30 cellular contexts compared by ENCODE assay signal in genomic region chr19:30111051-30111450, GRCh38.
"Had no signal": no experiment of that assay in that cellular context is flagged by ENCODE, and none has a peak within 500 bp of the region (broad histone marks: within the 10 kb centered on the region; RNA-seq: fewer than 3 reads in every experiment).

No MANE protein-coding gene starts in this region.

- DNase-seq: activated CD4-positive, alpha-beta memory T cell treated with anti-CD3 and anti-CD28 coated beads, Interleukin-2, amount 10 ng/mL, durations not matched to agents 7 days and 5 days; activated CD4-positive, alpha-beta T cell treated with anti-CD3 and anti-CD28 coated beads for 36 hours; activated CD4-positive, alpha-beta T cell treated with anti-CD3 and anti-CD28 coated beads, Interleukin-2, amount 50 U/mL, for 1 hour; activated gamma-delta T cell; activated naive CD4-positive, alpha-beta T cell treated with anti-CD3 and anti-CD28 coated beads for 36 hours; activated T-cell treated with anti-CD3 and anti-CD28 coated beads for 4 hours; activated T-cell treated with anti-CD3 and anti-CD28 coated beads, Interleukin-2, amount 50 U/mL, for 48 hours; amygdala; brain microvascular endothelial cell; cerebellar nuclear complex; NCI-H1092; NCI-H1417; NCI-H2029; NCI-H2107; NCI-H2171 treated with DMSO at 0.1 percent for 48 hours; NCI-H226; NCI-H526 treated with DMSO at 0.1 percent for 48 hours; NCI-H82; OCI-M1; Right ventricle myocardium superior; SJCRH30; T-cell; T-helper 2 cell; WERI-Rb-1 had no signal

- H3K27me3 Mint-ChIP-seq: activated CD4-positive, alpha-beta memory T cell treated with anti-CD3 and anti-CD28 coated beads, Interleukin-2, amount 10 ng/mL, durations not matched to agents 7 days and 5 days had no signal

- ATAC-seq: activated CD4-positive, alpha-beta T cell treated with anti-CD3 and anti-CD28 coated beads for 36 hours; activated T-helper 17 cell treated with anti-CD3 and anti-CD28 coated beads, Interleukin-2, amount 50 U/mL, for 72 hours; Panc1; T-cell had no signal

- H3K4me3 ChIP-seq: SJCRH30 had no signal

- H3K9me3 ChIP-seq: SJCRH30 had no signal

- H3K27ac Mint-ChIP-seq: activated CD4-positive, alpha-beta memory T cell treated with anti-CD3 and anti-CD28 coated beads, Interleukin-2, amount 10 ng/mL, durations not matched to agents 7 days and 5 days; activated CD4-positive, alpha-beta T cell treated with anti-CD3 and anti-CD28 coated beads for 36 hours; activated naive CD4-positive, alpha-beta T cell treated with anti-CD3 and anti-CD28 coated beads for 36 hours; activated naive CD8-positive, alpha-beta T cell; activated T-helper 17 cell treated with anti-CD3 and anti-CD28 coated beads, Interleukin-2, amount 50 U/mL, for 72 hours; T-cell had no signal

- H3K9me3 Mint-ChIP-seq: activated CD4-positive, alpha-beta memory T cell treated with anti-CD3 and anti-CD28 coated beads, Interleukin-2, amount 10 ng/mL, durations not matched to agents 7 days and 5 days; activated naive CD4-positive, alpha-beta T cell treated with anti-CD3 and anti-CD28 coated beads for 36 hours; activated T-helper 17 cell treated with anti-CD3 and anti-CD28 coated beads, Interleukin-2, amount 50 U/mL, for 72 hours; T-cell had no signal

- H3K4me1 Mint-ChIP-seq: activated CD4-positive, alpha-beta memory T cell treated with anti-CD3 and anti-CD28 coated beads, Interleukin-2, amount 10 ng/mL, durations not matched to agents 7 days and 5 days; activated CD4-positive, alpha-beta T cell treated with anti-CD3 and anti-CD28 coated beads for 36 hours; activated T-helper 17 cell treated with anti-CD3 and anti-CD28 coated beads, Interleukin-2, amount 50 U/mL, for 72 hours; T-cell had no signal

- FAIRE-seq: astrocyte, colon had no signal

- H3K27ac ChIP-seq: brain microvascular endothelial cell, RWPE1, SJCRH30, WERI-Rb-1 had no signal

- H3K36me3 Mint-ChIP-seq: activated naive CD8-positive, alpha-beta T cell; T-cell had no signal

- H3K4me1 ChIP-seq: SJCRH30 had no signal

- H3K27me3 ChIP-seq: brain microvascular endothelial cell had no signal

- H3K36me3 ChIP-seq: brain microvascular endothelial cell, SJCRH30, WERI-Rb-1 had no signal

- H3K4me3 Mint-ChIP-seq: activated CD4-positive, alpha-beta memory T cell treated with anti-CD3 and anti-CD28 coated beads, Interleukin-2, amount 10 ng/mL, durations not matched to agents 7 days and 5 days; activated CD4-positive, alpha-beta T cell treated with anti-CD3 and anti-CD28 coated beads for 36 hours; activated naive CD4-positive, alpha-beta T cell treated with anti-CD3 and anti-CD28 coated beads for 36 hours; activated naive CD8-positive, alpha-beta T cell; activated T-helper 17 cell treated with anti-CD3 and anti-CD28 coated beads, Interleukin-2, amount 50 U/mL, for 72 hours; T-cell had no signal
